ENCODE assay signal across 8 cellular contexts in the genomic region with DNA sequence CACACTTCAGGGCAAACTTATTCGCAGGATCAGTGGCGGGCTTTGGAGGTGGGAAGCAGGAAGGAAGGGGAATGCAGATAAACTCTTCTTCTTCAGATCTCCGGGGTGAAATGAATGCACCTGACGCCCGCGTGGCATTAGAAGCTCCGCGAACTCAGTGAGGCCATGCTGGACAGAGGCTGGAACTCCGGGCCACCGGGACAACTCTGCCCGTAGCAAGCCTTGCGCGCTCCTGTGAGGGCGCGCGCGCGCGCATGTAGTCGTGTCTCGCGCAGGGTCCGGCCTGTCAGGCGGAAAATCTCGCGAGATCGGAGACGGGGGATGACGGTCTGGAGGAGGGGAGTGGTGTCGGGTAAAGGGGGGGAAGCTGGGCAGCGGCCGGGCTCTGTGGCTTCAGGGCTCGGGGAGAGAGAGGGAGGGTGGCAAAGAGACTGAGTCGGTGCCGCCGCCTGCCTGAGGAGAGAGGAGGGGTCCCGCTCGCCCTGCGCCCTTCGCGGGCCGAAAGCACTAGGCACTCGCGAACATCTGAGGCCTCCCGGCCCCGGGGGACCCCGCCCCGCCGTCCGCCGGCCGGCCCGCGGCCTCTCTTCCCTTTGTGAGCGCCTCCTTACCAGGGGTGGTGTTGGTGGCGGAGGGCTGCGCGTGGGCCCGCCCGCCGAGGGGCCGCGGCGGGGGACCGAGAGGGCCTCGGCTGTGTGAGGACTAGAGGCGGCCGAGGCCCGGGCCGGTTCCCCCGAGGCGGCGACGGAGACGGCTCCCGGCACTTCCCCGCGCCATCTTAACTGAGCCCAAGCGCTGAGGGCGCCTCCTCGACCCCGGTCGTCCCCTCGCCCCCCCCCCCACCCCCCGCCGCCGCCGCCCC. TPM values are rescaled to one million over a fixed set of nuclear protein-coding genes. Genes with fewer than 3 reads are reported as not detected.
A peak's percentile ranks its signal among the peaks of the same experiment; 100 is the strongest.
DNase-seq lines count a peak whose midpoint lies in the region; ATAC-seq and TF ChIP-seq lines count a peak whose summit lies in the region.

A gene (plus strand): TSS at position 370 of the 862 bp plus-strand sequence. CDS start 61,186 bp downstream, outside the sequence.

- H3K4me1 ChIP-seq in ACC112 (ENCODE audit: control insufficient read depth, insufficient read depth, low read length, unreplicated experiment) (peaks cover 19% of the 10 kb centered on the region), mammary epithelial cell (ENCODE audit: insufficient read depth, low read length) (no peaks in the 10 kb centered on the region), skeletal muscle tissue (ENCODE audit: control insufficient read depth in 3 of 3, insufficient read depth in 3 of 3, low read length in 3 of 3) (peaks cover 20 to 26% (median 23%) of the 10 kb centered on the region in 3 donors)

- H3K9ac ChIP-seq in mammary epithelial cell (ENCODE audit: insufficient read depth, low read length), result peak within 1 kb of the TSS; percentile 91
- peak within 1 kb of the TSS; percentile 94 to 97 (median 96) for H3K9ac ChIP-seq in skeletal muscle tissue (ENCODE audit: low read depth in 1 of 3, low read length in 3 of 3)

- intact Hi-C loops in mammary epithelial cell (cut with micrococcal nuclease), result loop anchor here (2.0 kb wide), 1 partner anchor 19 kb away; no protein-coding TSS in a partner anchor

- peak within 1 kb of the TSS; percentile 92 for H3K4me2 ChIP-seq in mammary epithelial cell (ENCODE audit: insufficient read depth, low read depth, low read length)

- WGBS in mammary epithelial cell (ENCODE audit: low coverage, missing lambda C conversion rate), result 0% methylated on average over 13 of the region's 88 CpGs

- H3K27ac ChIP-seq in ACC112 (ENCODE audit: low read depth, low read length) (peak within 1 kb of the TSS; percentile 72), mammary epithelial cell (ENCODE audit: insufficient read depth, low read depth, low read length) (peak within 1 kb of the TSS; percentile 93), skeletal muscle tissue (ENCODE audit: low read depth, low read length) (peak within 1 kb of the TSS; percentile 97)

- in situ Hi-C loops in mammary epithelial cell (cut with MboI; ENCODE audit: low sequenced_read_pairs in 2 of 2), result loop anchor here in 1 of 2 donors (25.0 kb wide), 1 partner anchor 172 kb away; a partner anchor contains a TSS

- H3K79me2 ChIP-seq in ACC112 (ENCODE audit: control insufficient read depth, insufficient read depth, low read length, unreplicated experiment) (peaks cover 43% of the 10 kb centered on the region), mammary epithelial cell (ENCODE audit: insufficient read depth, low read length) (peaks cover 51% of the 10 kb centered on the region)

- DNase-seq in NCI-H226 (peak; percentile 94), mammary epithelial cell (peak; percentile 96)

- H3K9me3 ChIP-seq in mammary epithelial cell (replicated peaks; ENCODE audit: insufficient read depth, low read length) (no peaks in the 10 kb centered on the region), iPS-18c (ENCODE audit: control insufficient read depth, insufficient read depth, low read length) (no peaks in the 10 kb centered on the region), skeletal muscle tissue (ENCODE audit: control insufficient read depth in 3 of 3, low read length in 3 of 3) (no peaks in the 10 kb centered on the region)

- H3K4me3 ChIP-seq in ACC112 (ENCODE audit: low read depth, low read length) (peak within 1 kb of the TSS; percentile 99), WI38 (ENCODE audit: low read depth, low read length) (peak within 1 kb of the TSS; percentile 77), mammary epithelial cell (replicated peaks in 1 of 3; ENCODE audit: insufficient read depth in 1 of 3, low read depth in 2 of 3, low read length in 3 of 3) (peak within 1 kb of the TSS; percentile 68 to 92 (median 79)), iPS-18c (ENCODE audit: insufficient read depth, low read depth, low read length) (peak within 1 kb of the TSS; percentile 96), skeletal muscle tissue (ENCODE audit: low read length in 3 of 3) (peak within 1 kb of the TSS; percentile 84 to 87 (median 87))

- dilution Hi-C loops in mammary epithelial cell (cut with HindIII; ENCODE audit: low sequenced_read_pairs), result loop anchor here (10.0 kb wide), 2 partner anchors 175 to 245 kb away; a partner anchor contains a TSS

- peaks cover 3% of the 10 kb centered on the region for H4K20me1 ChIP-seq in mammary epithelial cell (ENCODE audit: insufficient read depth, low read length)

- no peaks in the 10 kb centered on the region for H3K36me3 ChIP-seq in ACC112 (ENCODE audit: insufficient read depth, low read length)
- no peaks in the 10 kb centered on the region for H3K36me3 ChIP-seq in mammary epithelial cell (ENCODE audit: insufficient read depth, low read length)
- H3K36me3 ChIP-seq in skeletal muscle tissue (ENCODE audit: control insufficient read depth in 3 of 3, insufficient read depth in 3 of 3, low read length in 3 of 3), result no peaks in the 10 kb centered on the region

- peak; percentile 50 for ATAC-seq in GM18870 (IDR thresholded peaks at IDR 0.05; ENCODE audit: unreplicated experiment)
- peak; percentile 82 for ATAC-seq in HG03139 (IDR thresholded peaks at IDR 0.05; ENCODE audit: unreplicated experiment)

- no peak for TF ChIP-seq CTCF in WI38 (IDR thresholded peaks at IDR 0.05; ENCODE audit: low read depth, low read length)
- no peak for TF ChIP-seq CTCF in mammary epithelial cell (conservative IDR thresholded peaks at IDR 0.05 in 1 of 2, IDR thresholded peaks at IDR 0.05 in 1 of 2; ENCODE audit: extremely low read depth in 1 of 2, insufficient read depth in 1 of 2, low read depth in 1 of 2, low read length in 2 of 2)

- no peaks in the 10 kb centered on the region for H3K27me3 ChIP-seq in ACC112 (ENCODE audit: insufficient read depth, low read length)
- no peaks in the 10 kb centered on the region for H3K27me3 ChIP-seq in mammary epithelial cell (ENCODE audit: insufficient read depth, low read length)
- no peaks in the 10 kb centered on the region for H3K27me3 ChIP-seq in skeletal muscle tissue (ENCODE audit: control insufficient read depth in 3 of 3, insufficient read depth in 3 of 3, low read length in 3 of 3)

- BruUV-seq in mammary epithelial cell (replicated peaks; lab: Mats Ljungman, UMichigan), result TSS peak; percentile 60

- H2AFZ ChIP-seq in ACC112 (ENCODE audit: low read length, unreplicated experiment) (peak within 1 kb of the TSS; percentile 96), mammary epithelial cell (ENCODE audit: low read depth, low read length) (peak within 1 kb of the TSS; percentile 96)

- CTCF ChIA-PET in mammary epithelial cell (lab: Charles Lee; ENCODE audit: low non-redundant PET), result no interaction called here

RNA-seq across cellular contexts. Expression of the gene that starts here (rescaled TPM):
- total RNA-seq in mammary epithelial cell (10 to 100 TPM; 57.5 to 70.0 TPM), skeletal muscle tissue (36.0 TPM)
- polyA plus RNA-seq in mammary epithelial cell, result 13.9 TPM
- polyA minus RNA-seq in mammary epithelial cell, result 73.7 TPM

Comparison
In these comparisons a context has a peak if more than half of its experiments do, and no peak if none do; other contexts are left out.
1. Peak in every context shown above with its lines: DNase-seq, ATAC-seq, H3K4me3 ChIP-seq and H3K27ac ChIP-seq.